20 cellular contexts compared by ENCODE assay signal in genomic region chr12:27801630-27802029, GRCh38. TPM values are rescaled to one million over a fixed set of nuclear protein-coding genes. Genes with fewer than 3 reads are reported as not detected.
"Had no signal": no experiment of that assay in that cellular context is flagged by ENCODE, and none has a peak within 500 bp of the region (broad histone marks: within the 10 kb centered on the region; RNA-seq: fewer than 3 reads in every experiment).

No MANE protein-coding gene starts in this region.

- H3K4me1 Mint-ChIP-seq: neural crest cell had no signal

- ATAC-seq: body of pancreas had no signal

- DNase-seq: activated CD8-positive, alpha-beta memory T cell treated with anti-CD3 and anti-CD28 coated beads, Interleukin-2, amount 50 U/mL, for 48 hours; activated effector memory CD4-positive, alpha-beta T cell treated with anti-CD3 and anti-CD28 coated beads, Interleukin-2, amount 50 U/mL, for 16 hours; body of pancreas; cerebellar nuclear complex; erythroblast; hypothalamus; sigmoid colon; stimulated activated CD4-positive, alpha-beta T cell treated with anti-CD3 and anti-CD28 coated beads, Interleukin-2, amount 100 ng/mL, for 24 hours; stimulated activated naive CD4-positive, alpha-beta T cell; T-helper 1 cell; testis had no signal

- H3K4me1 ChIP-seq: body of pancreas had no signal

- H3K4me3 Mint-ChIP-seq: dendritic cell treated with granulocyte-macrophage colony-stimulating factor and Interleukin-4, amounts not matched to agents 40 ng/mL and 50 ng/mL, for 4 days; neural crest cell had no signal

- H3K27me3 ChIP-seq: body of pancreas, sigmoid colon, testis had no signal

- H3K9me3 ChIP-seq: body of pancreas, sigmoid colon, testis had no signal

- H3K4me3 ChIP-seq: body of pancreas, sigmoid colon, SK-N-MC, testis had no signal

- H3K9me3 Mint-ChIP-seq: dendritic cell treated with granulocyte-macrophage colony-stimulating factor and Interleukin-4, amounts not matched to agents 40 ng/mL and 50 ng/mL, for 4 days; neural crest cell had no signal

- H3K27ac ChIP-seq: body of pancreas, sigmoid colon, SK-N-MC, testis had no signal

- H3K27ac Mint-ChIP-seq: dendritic cell treated with granulocyte-macrophage colony-stimulating factor and Interleukin-4, amounts not matched to agents 40 ng/mL and 50 ng/mL, for 4 days had no signal

- H3K27me3 Mint-ChIP-seq: dendritic cell treated with granulocyte-macrophage colony-stimulating factor and Interleukin-4, amounts not matched to agents 40 ng/mL and 50 ng/mL, for 4 days had no signal

RNA-seq across cellular contexts. Expression of gene MANSC4, which starts 21.6 kb away (rescaled TPM):
- total RNA-seq: body of pancreas, glomerular endothelial cell, lower leg skin, mesenteric fat pad, neural crest cell, osteocyte, pulmonary artery endothelial cell, sigmoid colon, ureter had no signal
- polyA plus RNA-seq: sigmoid colon had no signal
